8 cellular contexts compared by ENCODE assay signal in genomic region chr3:19946832-19947548, GRCh38. TPM values are rescaled to one million over a fixed set of nuclear protein-coding genes. Genes with fewer than 3 reads are reported as not detected.
DNase-seq lines count a peak whose midpoint lies in the region; ATAC-seq and TF ChIP-seq lines count a peak whose summit lies in the region.

A gene with protein sequence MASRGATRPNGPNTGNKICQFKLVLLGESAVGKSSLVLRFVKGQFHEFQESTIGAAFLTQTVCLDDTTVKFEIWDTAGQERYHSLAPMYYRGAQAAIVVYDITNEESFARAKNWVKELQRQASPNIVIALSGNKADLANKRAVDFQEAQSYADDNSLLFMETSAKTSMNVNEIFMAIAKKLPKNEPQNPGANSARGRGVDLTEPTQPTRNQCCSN (plus strand): TSS chr3:19947097. CDS start chr3:19950899, 3,802 bp downstream.

- TF ChIP-seq POLR2A in ovary (IDR thresholded peaks at IDR 0.05) (peak; percentile 93), thyroid gland (IDR thresholded peaks at IDR 0.05) (peak in 1 of 2 donors; percentile 86)

- H3K4me3 ChIP-seq in GM12864 (ENCODE audit: low read depth, low read length) (peak within 1 kb of the TSS; percentile 78), ovary (peak within 1 kb of the TSS; percentile 94), thyroid gland (replicated peaks in 1 of 3) (peak within 1 kb of the TSS; percentile 73 to 95 (median 94))

- intact Hi-C loops in head of caudate nucleus (cut with DNase I) = loop anchor here (5.0 kb wide), 1 partner anchor 95 kb away; the partner anchor contains the start of gene KAT2B
- intact Hi-C loops in ovary (cut with DNase I) = loop anchor here in 3 of 4 donors (1.0 to 10.0 kb wide), 4 partner anchors 88 to 238 kb away; partner anchors contain the start of genes KAT2B (in 2 of the 3) and SGO1 (in 1 of the 3)
- intact Hi-C loops in thyroid gland (cut with DNase I) = loop anchor here (5.0 kb wide), 2 partner anchors 95 to 240 kb away; partner anchors contain the start of genes KAT2B and SGO1

- H3K4me1 ChIP-seq in ovary (ENCODE audit: insufficient read depth) = peaks cover 4% of the 10 kb centered on the region
- peaks cover 21 to 32% of the 10 kb centered on the region in 2 donors for H3K4me1 ChIP-seq in thyroid gland

- H3K36me3 ChIP-seq in ovary = no peaks in the 10 kb centered on the region
- no peaks in the 10 kb centered on the region for H3K36me3 ChIP-seq in thyroid gland

- peak; percentile 93 for TF ChIP-seq EP300 in ovary (IDR thresholded peaks at IDR 0.05)

- WGBS in ovary, 3 donors = 0 to 1% (median 1%) methylated on average over 64 to 73 of the region's 73 CpGs
- WGBS in thyroid gland, 2 donors = 0% methylated on average over 49 to 64 of the region's 73 CpGs

- no peaks in the 10 kb centered on the region for H3K27me3 ChIP-seq in ovary
- no peaks in the 10 kb centered on the region for H3K27me3 ChIP-seq in thyroid gland

- H3K9me3 ChIP-seq in ovary = no peaks in the 10 kb centered on the region
- no peaks in the 10 kb centered on the region for H3K9me3 ChIP-seq in thyroid gland

- peak; percentile 95 for ATAC-seq in HG02759 (IDR thresholded peaks at IDR 0.05; ENCODE audit: unreplicated experiment)

- DNase-seq in GM12864 (ENCODE audit: low read depth) = peak; percentile 95
- peak; percentile 90 to 96 (median 91) for DNase-seq in NCI-H1417 (lab: John Stamatoyannopoulos, UW)
- DNase-seq in SW 1271 (lab: John Stamatoyannopoulos, UW) = peak; percentile 97 to 99
- peak; percentile 96 for DNase-seq in activated naive CD8-positive, alpha-beta T cell treated with anti-CD3 and anti-CD28 coated beads, Interleukin-2, amount 50 U/mL, for 16 hours (ENCODE audit: low read depth, low spot score)
- peak; percentile 92 to 98 (median 97) for DNase-seq in head of caudate nucleus
- peak; percentile 97 to 98 (median 97) for DNase-seq in ovary
- peak; percentile 99 for DNase-seq in thyroid gland

- H3K27ac ChIP-seq in ovary (peak within 1 kb of the TSS; percentile 92 to 96), thyroid gland (peak within 1 kb of the TSS; percentile 93 to 99 (median 98))

- TF ChIP-seq CTCF in GM12864 (IDR thresholded peaks at IDR 0.05; ENCODE audit: low read depth, low read length, missing control alignments) (no peak), ovary (IDR thresholded peaks at IDR 0.05) (peak in 2 of 3 donors; percentile 2 to 18), thyroid gland (IDR thresholded peaks at IDR 0.05) (peak in 1 of 6 experiments; percentile 28)

RNA-seq across cellular contexts. Expression of the gene that starts here (rescaled TPM):
- total RNA-seq in ovary = 10 to 100 TPM; 39.8 to 61.2 (median 46.9) TPM
- 10 to 100 TPM; 24.6 to 65.8 TPM for polyA plus RNA-seq in ovary
- total RNA-seq in thyroid gland = 100 to 1,000 TPM in 1 of 4 donors, 10 to 100 TPM in 3; 76.8 to 109 (median 85.5) TPM

Comparison
In these comparisons a context has a peak if more than half of its experiments do, and no peak if none do; other contexts are left out.
1. Peak in every context shown above with its lines: DNase-seq, ATAC-seq, H3K4me3 ChIP-seq and H3K27ac ChIP-seq.